In the genomic region with DNA sequence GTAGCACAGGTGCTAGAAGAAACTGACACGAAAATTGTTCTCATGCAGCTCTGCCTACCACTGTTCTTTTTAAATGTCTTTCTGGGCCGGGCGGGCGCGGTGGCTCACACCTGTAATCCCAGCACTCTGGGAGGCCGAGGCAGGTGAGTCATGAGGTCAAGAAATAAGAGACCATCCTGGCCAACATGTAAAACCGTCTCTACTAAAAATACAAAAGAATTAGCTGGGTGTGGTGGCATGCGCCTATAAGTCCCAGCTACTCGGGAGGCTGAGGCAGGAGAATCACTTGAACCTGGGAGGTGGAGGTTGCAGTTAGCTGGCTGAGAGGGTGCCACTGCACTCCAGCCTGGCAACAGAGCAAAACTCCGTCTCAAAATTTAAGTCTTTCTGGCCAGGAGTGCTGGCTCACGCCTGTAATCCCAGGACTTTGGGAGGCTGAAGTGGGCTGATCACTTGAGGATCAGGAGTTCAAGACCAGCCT, we compare ENCODE assay signal across 10 cellular contexts. TPM values are rescaled to one million over a fixed set of nuclear protein-coding genes. Genes with fewer than 3 reads are reported as not detected.
A peak's percentile ranks its signal among the peaks of the same experiment; 100 is the strongest.
DNase-seq lines count a peak whose midpoint lies in the region; ATAC-seq and TF ChIP-seq lines count a peak whose summit lies in the region.
"Had no signal": no experiment of that assay in that cellular context is flagged by ENCODE, and none has a peak within 500 bp of the region (broad histone marks: within the 10 kb centered on the region; RNA-seq: fewer than 3 reads in every experiment).

No MANE protein-coding gene starts in this region.

- TF ChIP-seq CTCF in CD14-positive monocyte (IDR thresholded peaks at IDR 0.05) (no peak), body of pancreas (IDR thresholded peaks at IDR 0.05) (no peak)

- H3K9ac ChIP-seq in HUES64 (ENCODE audit: low read depth, low read length): 0 out of 2 replicates have a peak overlapping the region, but pooled peaks have one; percentile 23
- H3K9ac ChIP-seq in muscle layer of colon (ENCODE audit: low read length): no peak overlapping the region
- H3K9ac ChIP-seq: parathyroid adenoma had no signal

- H3K27me3 Mint-ChIP-seq in CD14-positive monocyte (ENCODE audit: low read depth in 3 of 3): no peaks in the 10 kb centered on the region

- intact Hi-C loops in CD14-positive monocyte (cut with micrococcal nuclease) (no loop called here), body of pancreas (cut with DNase I) (no loop called here)

- H3K27me3 ChIP-seq in HUES64 (ENCODE audit: insufficient read depth, low read length) (no peaks in the 10 kb centered on the region), body of pancreas (no peaks in the 10 kb centered on the region), muscle layer of colon (ENCODE audit: control insufficient read depth in 1 of 2, insufficient read depth in 2 of 2, low read length in 2 of 2) (no peaks in the 10 kb centered on the region)

- no peak for ATAC-seq in body of pancreas

- H3K27ac ChIP-seq in HUES64 (ENCODE audit: low read depth, low read length): peak overlapping the region; percentile 54
- peak overlapping the region; percentile 79 to 87 (median 83) for H3K27ac ChIP-seq in body of pancreas
- peak overlapping the region; percentile 54 for H3K27ac ChIP-seq in muscle layer of colon (ENCODE audit: low read depth, low read length)

- peaks cover 69% of the 10 kb centered on the region for H3K36me3 ChIP-seq in HUES64 (ENCODE audit: insufficient read depth, low read length)
- peaks cover 16 to 32% of the 10 kb centered on the region in 2 donors for H3K36me3 ChIP-seq in body of pancreas (replicated peaks in 1 of 2; ENCODE audit: insufficient read depth in 1 of 2, low read depth in 2 of 2)
- peaks cover 36% of the 10 kb centered on the region for H3K36me3 ChIP-seq in muscle layer of colon (ENCODE audit: insufficient read depth, low read length)

- no peaks in the 10 kb centered on the region for H3K9me3 ChIP-seq in HUES64 (ENCODE audit: insufficient read depth, low read depth, low read length)
- H3K9me3 ChIP-seq in body of pancreas: no peaks in the 10 kb centered on the region
- H3K9me3 ChIP-seq in muscle layer of colon (ENCODE audit: low read length): no peaks in the 10 kb centered on the region

- H3K27ac Mint-ChIP-seq in CD14-positive monocyte: peak overlapping the region; percentile 95 to 99 (median 98)

- H3K4me1 ChIP-seq in HUES64 (ENCODE audit: insufficient read depth, low read length) (peaks cover 12% of the 10 kb centered on the region; the same call in 1 of the 2 replicates), body of pancreas (peaks cover 21% of the 10 kb centered on the region), muscle layer of colon (ENCODE audit: insufficient read depth, low read length) (peaks cover 17% of the 10 kb centered on the region)
- H3K4me1 ChIP-seq: parathyroid adenoma had no signal

- 90% methylated on average over 10 of the region's 11 CpGs for WGBS in HUES64
- WGBS in body of pancreas, 2 donors: 71 to 82% methylated on average over 3 to 11 of the region's 11 CpGs

- peaks cover 21% of the 10 kb centered on the region for H3K4me1 Mint-ChIP-seq in CD14-positive monocyte

- no peak overlapping the region for H3K4me3 Mint-ChIP-seq in CD14-positive monocyte

- H3K9me3 Mint-ChIP-seq in CD14-positive monocyte: no peaks in the 10 kb centered on the region

- H3K4me3 ChIP-seq in HUES64 (ENCODE audit: low read length) (no peak overlapping the region), body of pancreas (no peak overlapping the region), muscle layer of colon (ENCODE audit: low read depth in 1 of 2, low read length in 2 of 2) (no peak overlapping the region)

- DNase-seq in CD14-positive monocyte (ENCODE audit: low spot score) (no peak), body of pancreas (no peak), NCI-H446 (lab: John Stamatoyannopoulos, UW) (no peak), NCI-H1436 (lab: John Stamatoyannopoulos, UW) (no peak), NCI-H2227 (lab: John Stamatoyannopoulos, UW; ENCODE audit: unreplicated experiment) (no peak), nucleus accumbens (lab: John Stamatoyannopoulos, UW) (no peak)

- peaks cover 59 to 76% of the 10 kb centered on the region in 2 donors for H3K36me3 Mint-ChIP-seq in CD14-positive monocyte

- no peak for TF ChIP-seq POLR2A in body of pancreas (IDR thresholded peaks at IDR 0.05)

RNA-seq across cellular contexts. Expression of a gene that starts 0.9 kb away (rescaled TPM):
- 10 to 100 TPM; 57.2 to 69.6 TPM for polyA plus RNA-seq in CD14-positive monocyte
- 15.1 TPM for polyA plus RNA-seq in HUES64 (2013, experiment 1 of 2)
- polyA plus RNA-seq in HUES64 (2013, experiment 2 of 2): 18.1 TPM
- 10 to 100 TPM in 1 of 2 donors, 1 to 10 TPM in 1; 6.9 to 16.1 TPM for total RNA-seq in body of pancreas

RNA-seq across cellular contexts. Expression of a gene that starts 22.1 kb away (rescaled TPM):
- 1 to 10 TPM; 3.4 to 3.5 TPM for polyA plus RNA-seq in CD14-positive monocyte
- 28.1 TPM for polyA plus RNA-seq in HUES64 (2013, experiment 1 of 2)
- polyA plus RNA-seq in HUES64 (2013, experiment 2 of 2): 29.2 TPM
- total RNA-seq in body of pancreas: 10 to 100 TPM; 32.7 to 40.5 TPM

RNA-seq across cellular contexts. Expression of a gene that starts 29.3 kb away (rescaled TPM):
- not detected for polyA plus RNA-seq in CD14-positive monocyte
- polyA plus RNA-seq in HUES64 (2013, experiment 1 of 2): not detected
- polyA plus RNA-seq in HUES64 (2013, experiment 2 of 2): not detected
- total RNA-seq in body of pancreas: under 1 TPM in 1 of 2 donors, not detected in 1; 0.26 TPM
- total RNA-seq: RPMI7951 had no signal

RNA-seq across cellular contexts. Expression of a gene that starts 52.7 kb away (rescaled TPM):
- polyA plus RNA-seq in CD14-positive monocyte: 10 to 100 TPM in 1 of 2 donors, 1 to 10 TPM in 1; 9.6 to 11.0 TPM
- 0.95 TPM for polyA plus RNA-seq in HUES64 (2013, experiment 1 of 2)
- 1.8 TPM for polyA plus RNA-seq in HUES64 (2013, experiment 2 of 2)
- total RNA-seq in body of pancreas: 1 to 10 TPM; 1.3 to 5.4 TPM

RNA-seq across cellular contexts. Expression of a gene that starts 55.1 kb away (rescaled TPM):
- polyA plus RNA-seq in CD14-positive monocyte: 10 to 100 TPM in 1 of 2 donors, 1 to 10 TPM in 1; 8.5 to 14.0 TPM
- 18.4 TPM for polyA plus RNA-seq in HUES64 (2013, experiment 1 of 2)
- 17.1 TPM for polyA plus RNA-seq in HUES64 (2013, experiment 2 of 2)
- total RNA-seq in body of pancreas: 10 to 100 TPM; 26.7 to 44.4 TPM
